In the genomic region with DNA sequence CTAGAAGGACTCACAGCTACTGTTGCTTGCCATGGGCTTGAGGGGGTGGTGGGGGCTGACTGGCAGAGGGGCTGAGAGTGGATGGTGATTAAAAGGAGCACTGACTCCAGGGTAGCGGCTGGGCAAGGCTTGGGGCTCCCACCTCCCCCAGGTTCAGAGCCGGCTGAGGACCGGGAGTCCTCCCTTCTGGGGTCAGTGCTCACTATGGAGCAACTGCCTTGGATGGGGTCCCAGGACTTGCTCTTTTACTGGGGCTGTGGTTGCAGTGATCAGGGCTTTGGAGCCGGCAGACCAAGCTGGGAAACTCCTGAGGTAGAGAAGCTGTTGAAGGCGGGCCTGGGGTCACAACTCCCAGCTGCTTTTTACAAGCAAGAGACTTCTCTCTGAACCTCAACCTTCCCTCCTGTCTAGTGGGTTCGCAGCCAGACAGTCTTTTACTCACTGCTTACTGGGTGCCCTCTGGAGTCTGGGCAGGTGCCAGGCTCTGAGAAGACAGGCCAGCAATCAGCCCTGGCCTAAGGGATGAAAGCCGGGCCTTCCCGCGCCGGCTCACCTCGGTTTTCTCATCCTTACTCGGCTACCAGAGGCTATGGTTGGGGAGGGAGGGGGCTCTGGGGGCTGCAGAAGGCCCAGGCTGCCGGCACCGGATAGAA, we compare ENCODE assay signal across 8 cellular contexts. TPM values are rescaled to one million over a fixed set of nuclear protein-coding genes. Genes with fewer than 3 reads are reported as not detected.
DNase-seq lines count a peak whose midpoint lies in the region; ATAC-seq and TF ChIP-seq lines count a peak whose summit lies in the region.
"Had no signal": no experiment of that assay in that cellular context is flagged by ENCODE, and none has a peak within 500 bp of the region (broad histone marks: within the 10 kb centered on the region; RNA-seq: fewer than 3 reads in every experiment).

No MANE protein-coding gene starts in this region.

- peaks cover 20% of the 10 kb centered on the region for H3K4me1 ChIP-seq in mesodermal cell (ENCODE audit: control insufficient read depth, insufficient read depth, low read length, poor library complexity, severe bottlenecking)
- H3K4me1 ChIP-seq in thymus (ENCODE audit: control insufficient read depth, insufficient read depth, low read length) = peaks cover 3% of the 10 kb centered on the region
- H3K4me1 ChIP-seq in naive thymus-derived CD4-positive, alpha-beta T cell (ENCODE audit: control insufficient read depth in 2 of 2, insufficient read depth in 2 of 2, low read length in 2 of 2) = no peaks in the 10 kb centered on the region

- H3K4me3 ChIP-seq in LNCaP clone FGC (ENCODE audit: low read depth, low read length) (peak overlapping the region; percentile 9; the same call in 1 of the 2 replicates), mesodermal cell (ENCODE audit: extremely low read depth, insufficient read depth, low read length, poor library complexity, severe bottlenecking) (peak overlapping the region; percentile 50), thymus (ENCODE audit: low read length) (peak overlapping the region; percentile 36)
- no peak overlapping the region for H3K4me3 ChIP-seq in naive thymus-derived CD4-positive, alpha-beta T cell (ENCODE audit: low read length)

- H3K36me3 Mint-ChIP-seq in central memory CD8-positive, alpha-beta T cell (ENCODE audit: insufficient read depth) = no peaks in the 10 kb centered on the region
- peaks cover 2 to 11% (median 4%) of the 10 kb centered on the region in 5 donors for H3K36me3 Mint-ChIP-seq in naive thymus-derived CD4-positive, alpha-beta T cell

- DNase-seq in LNCaP clone FGC (ENCODE audit: low read depth) (no peak), NCI-H1048 (lab: John Stamatoyannopoulos, UW) (no peak), NCI-H510A (lab: John Stamatoyannopoulos, UW) (no peak)
- no peak for DNase-seq in central memory CD8-positive, alpha-beta T cell (ENCODE audit: low spot score in 2 of 2)
- no peak for DNase-seq in naive thymus-derived CD4-positive, alpha-beta T cell
- DNase-seq: stimulated activated naive B cell treated with anti-CD40 and anti-IgM and Interleukin-4, amounts not matched to agents 10 μg/mL and 1 μg/mL and 100 μg/mL, for 72 hours had no signal

- H3K4me1 Mint-ChIP-seq in central memory CD8-positive, alpha-beta T cell = peaks cover 4% of the 10 kb centered on the region
- H3K4me1 Mint-ChIP-seq in naive thymus-derived CD4-positive, alpha-beta T cell = peaks cover 0 to 24% (median 3%) of the 10 kb centered on the region in 7 donors

- H3K36me3 ChIP-seq in mesodermal cell (ENCODE audit: control insufficient read depth, insufficient read depth, low read length) = no peaks in the 10 kb centered on the region
- H3K36me3 ChIP-seq in thymus (ENCODE audit: control insufficient read depth, insufficient read depth) = no peaks in the 10 kb centered on the region
- no peaks in the 10 kb centered on the region for H3K36me3 ChIP-seq in naive thymus-derived CD4-positive, alpha-beta T cell (ENCODE audit: control insufficient read depth in 2 of 3, insufficient read depth in 3 of 3, low read length in 3 of 3)

- CTCF ChIA-PET in naive thymus-derived CD4-positive, alpha-beta T cell (lab: Charles Lee) = no interaction called here

- intact Hi-C loops in naive thymus-derived CD4-positive, alpha-beta T cell (cut with micrococcal nuclease) = no loop called here

- peaks cover 29% of the 10 kb centered on the region for H3K27me3 ChIP-seq in thymus (ENCODE audit: control insufficient read depth, insufficient read depth)
- H3K27me3 ChIP-seq in naive thymus-derived CD4-positive, alpha-beta T cell (ENCODE audit: control insufficient read depth in 2 of 2, insufficient read depth in 2 of 2, low read length in 2 of 2) = no peaks in the 10 kb centered on the region

- WGBS in mesodermal cell (ENCODE audit: insufficient coverage in 2 of 2), 2 experiments = 57 to 72% methylated on average over 7 to 8 of the region's 14 CpGs
- 48% methylated on average over 14 of the region's 14 CpGs for WGBS in thymus

- H3K27me3 Mint-ChIP-seq in central memory CD8-positive, alpha-beta T cell = peaks cover 66% of the 10 kb centered on the region
- peaks cover 26 to 68% (median 34%) of the 10 kb centered on the region in 5 donors for H3K27me3 Mint-ChIP-seq in naive thymus-derived CD4-positive, alpha-beta T cell

- TF ChIP-seq CTCF in LNCaP clone FGC (IDR thresholded peaks at IDR 0.05; ENCODE audit: control insufficient read depth, extremely low read depth, insufficient read depth) = no peak

- POLR2A ChIA-PET in naive thymus-derived CD4-positive, alpha-beta T cell (lab: Charles Lee) = no interaction called here

- H3K27ac Mint-ChIP-seq in central memory CD8-positive, alpha-beta T cell (ENCODE audit: low read depth) = no peak overlapping the region
- H3K27ac Mint-ChIP-seq in naive thymus-derived CD4-positive, alpha-beta T cell = no peak overlapping the region
- H3K27ac Mint-ChIP-seq: stimulated activated naive B cell treated with anti-CD40 and anti-IgM and Interleukin-4, amounts not matched to agents 10 μg/mL and 1 μg/mL and 100 μg/mL, for 72 hours had no signal

- no peak for ATAC-seq in central memory CD8-positive, alpha-beta T cell (replicated peaks; ENCODE audit: extremely low read depth, poor library complexity, severe bottlenecking)
- no peak for ATAC-seq in naive thymus-derived CD4-positive, alpha-beta T cell

- H3K27ac ChIP-seq in mesodermal cell (ENCODE audit: low read depth, low read length, severe bottlenecking) (no peak overlapping the region), thymus (ENCODE audit: low read depth) (no peak overlapping the region)
- H3K27ac ChIP-seq in naive thymus-derived CD4-positive, alpha-beta T cell (ENCODE audit: low read depth, low read length) = no peak overlapping the region

- peaks cover 6% of the 10 kb centered on the region for H3K9me3 Mint-ChIP-seq in central memory CD8-positive, alpha-beta T cell
- peaks cover 3 to 28% (median 14%) of the 10 kb centered on the region in 11 donors for H3K9me3 Mint-ChIP-seq in naive thymus-derived CD4-positive, alpha-beta T cell

- H3K4me3 Mint-ChIP-seq in central memory CD8-positive, alpha-beta T cell = peak overlapping the region; percentile 41
- H3K4me3 Mint-ChIP-seq in naive thymus-derived CD4-positive, alpha-beta T cell = peak overlapping the region in 5 of 10 donors; percentile 27 to 58 (median 42)

- no peaks in the 10 kb centered on the region for H3K9me3 ChIP-seq in mesodermal cell (ENCODE audit: control insufficient read depth, low read length)
- no peaks in the 10 kb centered on the region for H3K9me3 ChIP-seq in thymus (ENCODE audit: control insufficient read depth)
- H3K9me3 ChIP-seq in naive thymus-derived CD4-positive, alpha-beta T cell (ENCODE audit: control insufficient read depth in 2 of 3, low read length in 3 of 3) = peaks cover 0 to 11% (median 0%) of the 10 kb centered on the region in 3 experiments

RNA-seq across cellular contexts. Expression of gene ASS1, which starts 0.8 kb away (rescaled TPM):
- polyA plus RNA-seq in mesodermal cell (2013, experiment 1 of 2) = 36.3 TPM
- polyA plus RNA-seq in mesodermal cell (2013, experiment 2 of 2) = 19.8 TPM
- polyA plus RNA-seq in thymus = 30.4 TPM
- 1 to 10 TPM in 1 of 5 experiments, under 1 TPM in 1, not detected in 3; 0.50 to 5.8 TPM for total RNA-seq in naive thymus-derived CD4-positive, alpha-beta T cell
- polyA plus RNA-seq in naive thymus-derived CD4-positive, alpha-beta T cell = not detected

Comparison
In these comparisons a context has a peak if more than half of its experiments do, and no peak if none do; other contexts are left out.
1. RNA of gene ASS1, which starts 0.8 kb away (polyA plus RNA-seq): 30.4 TPM in thymus (single experiment); not detected in naive thymus-derived CD4-positive, alpha-beta T cell; every median in the first group is over 10 times any median in the second.